ENCODE assay signal across 17 cellular contexts in genomic region chr18:58715540-58715939, GRCh38. TPM values are rescaled to one million over a fixed set of nuclear protein-coding genes. Genes with fewer than 3 reads are reported as not detected.
DNase-seq lines count a peak whose midpoint lies in the region; ATAC-seq, FAIRE-seq and TF ChIP-seq lines count a peak whose summit lies in the region.
"Had no signal": no experiment of that assay in that cellular context is flagged by ENCODE, and none has a peak within 500 bp of the region (broad histone marks: within the 10 kb centered on the region; RNA-seq: fewer than 3 reads in every experiment).

No MANE protein-coding gene starts in this region.

- no peak overlapping the region for H3K4me3 Mint-ChIP-seq in activated naive CD4-positive, alpha-beta T cell treated with anti-CD3 and anti-CD28 coated beads, Interleukin-2, amount 10 ng/mL, durations not matched to agents 7 days and 5 days
- no peak overlapping the region for H3K4me3 Mint-ChIP-seq in stimulated activated naive B cell treated with anti-CD40 and anti-IgM and Interleukin-4, amounts not matched to agents 10 μg/mL and 1 μg/mL and 100 μg/mL, for 72 hours
- H3K4me3 Mint-ChIP-seq: endodermal cell had no signal

- H3K27me3 ChIP-seq in GM12878 (replicated peaks in 1 of 2; ENCODE audit: control insufficient read depth in 2 of 2, insufficient read depth in 2 of 2, low read length in 1 of 2) (no peaks in the 10 kb centered on the region), foreskin keratinocyte (no peaks in the 10 kb centered on the region), stomach (no peaks in the 10 kb centered on the region)

- H3K4me3 ChIP-seq in GM12878 (no peak overlapping the region), stomach (no peak overlapping the region)

- 3% methylated on average over 2 of the region's 2 CpGs for WGBS in GM12878 (ENCODE audit: insufficient coverage, insufficient replicate concordance, low lambda C conversion rate, missing lambda C conversion rate)
- 51 to 67% (median 56%) methylated on average over 2 of the region's 2 CpGs for WGBS in stomach, 5 donors

- no peak overlapping the region for H3K9ac ChIP-seq in GM12878 (ENCODE audit: control insufficient read depth, insufficient read depth, low read length)

- in situ Hi-C loops in GM12878 (cut with MboI), result no loop called here

- H2AFZ ChIP-seq in GM12878 (ENCODE audit: control insufficient read depth, low read depth, low read length), result no peak overlapping the region

- H3K9me3 Mint-ChIP-seq in activated naive CD4-positive, alpha-beta T cell treated with anti-CD3 and anti-CD28 coated beads, Interleukin-2, amount 10 ng/mL, durations not matched to agents 7 days and 5 days, result no peaks in the 10 kb centered on the region
- no peaks in the 10 kb centered on the region for H3K9me3 Mint-ChIP-seq in activated naive CD4-positive, alpha-beta T cell treated with anti-CD3 and anti-CD28 coated beads, Interleukin-2, amount 50 U/mL, for 72 hours
- H3K9me3 Mint-ChIP-seq in stimulated activated naive B cell treated with anti-CD40 and anti-IgM and Interleukin-4, amounts not matched to agents 10 μg/mL and 1 μg/mL and 100 μg/mL, for 72 hours, result no peaks in the 10 kb centered on the region
- H3K9me3 Mint-ChIP-seq: endodermal cell had no signal

- peaks cover 9 to 27% of the 10 kb centered on the region in 2 experiments for H3K36me3 ChIP-seq in GM12878 (ENCODE audit: control insufficient read depth in 2 of 2, insufficient read depth in 2 of 2, low read length in 1 of 2)
- H3K36me3 ChIP-seq in stomach, result peaks cover 0 to 25% (median 17%) of the 10 kb centered on the region in 4 donors

- H3K27ac ChIP-seq in GM12878 (ENCODE audit: control insufficient read depth, insufficient read depth) (peak overlapping the region; percentile 41; the same call in 1 of the 2 replicates), foreskin keratinocyte (no peak overlapping the region), stomach (no peak overlapping the region)

- no peaks in the 10 kb centered on the region for H3K9me3 ChIP-seq in GM12878 (replicated peaks; ENCODE audit: control insufficient read depth, insufficient read depth, low read length)
- no peaks in the 10 kb centered on the region for H3K9me3 ChIP-seq in stomach
- H3K9me3 ChIP-seq: Caco-2 had no signal

- no peaks in the 10 kb centered on the region for H3K27me3 Mint-ChIP-seq in activated naive CD4-positive, alpha-beta T cell treated with anti-CD3 and anti-CD28 coated beads, Interleukin-2, amount 10 ng/mL, durations not matched to agents 7 days and 5 days
- H3K27me3 Mint-ChIP-seq in stimulated activated naive B cell treated with anti-CD40 and anti-IgM and Interleukin-4, amounts not matched to agents 10 μg/mL and 1 μg/mL and 100 μg/mL, for 72 hours, result no peaks in the 10 kb centered on the region

- peak overlapping the region; percentile 81 for H3K27ac Mint-ChIP-seq in activated naive CD4-positive, alpha-beta T cell treated with anti-CD3 and anti-CD28 coated beads, Interleukin-2, amount 10 ng/mL, durations not matched to agents 7 days and 5 days
- peak overlapping the region in 1 of 2 donors; percentile 63 for H3K27ac Mint-ChIP-seq in activated naive CD4-positive, alpha-beta T cell treated with anti-CD3 and anti-CD28 coated beads, Interleukin-2, amount 50 U/mL, for 72 hours
- H3K27ac Mint-ChIP-seq in stimulated activated naive B cell treated with anti-CD40 and anti-IgM and Interleukin-4, amounts not matched to agents 10 μg/mL and 1 μg/mL and 100 μg/mL, for 72 hours, result peak overlapping the region; percentile 54
- H3K27ac Mint-ChIP-seq: endodermal cell had no signal

- no peak for TF ChIP-seq CTCF in GM12878 (IDR thresholded peaks at IDR 0.05 in 2 of 3, conservative IDR thresholded peaks at IDR 0.05 in 1 of 3; ENCODE audit: control insufficient read depth in 2 of 3, extremely low read depth in 1 of 3, insufficient read depth in 1 of 3, low read depth in 3 of 3, low read length in 3 of 3)
- no peak for TF ChIP-seq CTCF in foreskin keratinocyte (conservative IDR thresholded peaks at IDR 0.05)
- TF ChIP-seq CTCF in stomach (IDR thresholded peaks at IDR 0.05), result no peak

- peaks cover 76% of the 10 kb centered on the region for H3K36me3 Mint-ChIP-seq in activated naive CD4-positive, alpha-beta T cell treated with anti-CD3 and anti-CD28 coated beads, Interleukin-2, amount 10 ng/mL, durations not matched to agents 7 days and 5 days
- H3K36me3 Mint-ChIP-seq in activated naive CD4-positive, alpha-beta T cell treated with anti-CD3 and anti-CD28 coated beads, Interleukin-2, amount 50 U/mL, for 72 hours, result peaks cover 12 to 27% of the 10 kb centered on the region in 2 donors
- H3K36me3 Mint-ChIP-seq in stimulated activated naive B cell treated with anti-CD40 and anti-IgM and Interleukin-4, amounts not matched to agents 10 μg/mL and 1 μg/mL and 100 μg/mL, for 72 hours, result peaks cover 37 to 53% of the 10 kb centered on the region in 2 donors

- peaks cover 9% of the 10 kb centered on the region; the same call in 1 of the 2 replicates for H3K4me1 ChIP-seq in GM12878 (ENCODE audit: control insufficient read depth, insufficient read depth, low read length)
- no peaks in the 10 kb centered on the region for H3K4me1 ChIP-seq in foreskin keratinocyte
- H3K4me1 ChIP-seq in stomach, result peaks cover 0 to 5% (median 0%) of the 10 kb centered on the region in 4 donors
- H3K4me1 ChIP-seq: Caco-2 had no signal

- TF ChIP-seq RAD21 in GM12878 (IDR thresholded peaks at IDR 0.05; ENCODE audit: insufficient read depth, low read depth, low read length), result no peak

- no peak overlapping the region for H3K4me2 ChIP-seq in GM12878 (ENCODE audit: control insufficient read depth, insufficient read depth)

- TF ChIP-seq POLR2A in GM12878 (IDR thresholded peaks at IDR 0.05; ENCODE audit: low read depth, low read length) (no peak), stomach (IDR thresholded peaks at IDR 0.05) (no peak)

- ATAC-seq in activated naive CD4-positive, alpha-beta T cell treated with anti-CD3 and anti-CD28 coated beads, Interleukin-2, amount 50 U/mL, for 72 hours, result no peak
- no peak for ATAC-seq in GM12878
- ATAC-seq in stimulated activated naive B cell treated with anti-CD40 and anti-IgM and Interleukin-4, amounts not matched to agents 10 μg/mL and 1 μg/mL and 100 μg/mL, for 72 hours (replicated peaks), result no peak
- no peak for ATAC-seq in foreskin keratinocyte
- ATAC-seq: Right ventricle myocardium inferior had no signal

- peaks cover 53% of the 10 kb centered on the region for H3K4me1 Mint-ChIP-seq in activated naive CD4-positive, alpha-beta T cell treated with anti-CD3 and anti-CD28 coated beads, Interleukin-2, amount 10 ng/mL, durations not matched to agents 7 days and 5 days
- peaks cover 35 to 59% of the 10 kb centered on the region in 2 donors for H3K4me1 Mint-ChIP-seq in stimulated activated naive B cell treated with anti-CD40 and anti-IgM and Interleukin-4, amounts not matched to agents 10 μg/mL and 1 μg/mL and 100 μg/mL, for 72 hours
- H3K4me1 Mint-ChIP-seq: endodermal cell had no signal

- SMC1A ChIA-PET in GM12878 (lab: Charles Lee; ENCODE audit: uncharacterized antibody, unreplicated experiment), result no interaction called here

- FAIRE-seq in GM12878 (lab: Jason Lieb, UNC), result no peak

- intact Hi-C loops in GM12878 (cut with micrococcal nuclease; ENCODE audit: unreplicated experiment) (no loop called here), stomach (cut with DNase I; ENCODE audit: low total_unique reads) (no loop called here)

- no TSS peak for BruUV-seq in GM12878 (replicated peaks; lab: Mats Ljungman, UMichigan)

- DNase-seq in activated naive CD4-positive, alpha-beta T cell treated with anti-CD3 and anti-CD28 coated beads, Interleukin-2, amount 10 ng/mL, durations not matched to agents 7 days and 5 days, result no peak
- no peak for DNase-seq in activated naive CD4-positive, alpha-beta T cell treated with anti-CD3 and anti-CD28 coated beads, Interleukin-2, amount 50 U/mL, for 72 hours (ENCODE audit: low spot score in 2 of 2)
- DNase-seq in NAMALWA (ENCODE audit: low spot score) (peak; percentile 38), GM12878 (ENCODE audit: low read depth, low spot score) (no peak), foreskin keratinocyte (no peak), stomach (no peak), ecto neural progenitor cell (ENCODE audit: low spot score) (no peak)
- DNase-seq in stimulated activated naive B cell treated with anti-CD40 and anti-IgM and Interleukin-4, amounts not matched to agents 10 μg/mL and 1 μg/mL and 100 μg/mL, for 72 hours, result no peak
- DNase-seq: activated CD8-positive, alpha-beta memory T cell treated with anti-CD3 and anti-CD28 coated beads for 24 hours; activated gamma-delta T cell; Caco-2; endodermal cell; NCI-H1092 treated with DMSO at 0.1 percent for 48 hours; NCI-H2081; NCI-H446 treated with DMSO at 0.1 percent for 48 hours; stimulated activated CD4-positive, alpha-beta T cell treated with anti-CD3 and anti-CD28 coated beads, Interleukin-12 subunit alpha, Interleukin-12 subunit beta, amount 100 ng/mL, for 4 hours had no signal

- no peaks in the 10 kb centered on the region for H3K79me2 ChIP-seq in GM12878 (ENCODE audit: control insufficient read depth, insufficient read depth, low read length)

- POLR2A ChIA-PET in GM12878 (lab: Charles Lee), result interaction anchor here (0.5 kb wide), 1 partner anchor 17 kb away, joined by 6 read pairs; no protein-coding TSS in a partner anchor

- TF ChIP-seq EP300 in GM12878 (IDR thresholded peaks at IDR 0.05; ENCODE audit: borderline replicate concordance in 1 of 2, control insufficient read depth in 1 of 2, low read depth in 2 of 2, low read length in 2 of 2), result no peak
- no peak for TF ChIP-seq EP300 in stomach (IDR thresholded peaks at IDR 0.05)

- RAD21 ChIA-PET in GM12878 (lab: Charles Lee; ENCODE audit: unreplicated experiment), result interaction anchor here (1.5 to 1.9 kb wide), 2 partner anchors 20 to 48 kb away, joined by 4 read pairs; no protein-coding TSS in a partner anchor

- H4K20me1 ChIP-seq in GM12878 (ENCODE audit: control insufficient read depth, insufficient read depth), result no peaks in the 10 kb centered on the region

- CTCF ChIA-PET in activated naive CD4-positive, alpha-beta T cell treated with anti-CD3 and anti-CD28 coated beads, Interleukin-2, amount 10 ng/mL, durations not matched to agents 7 days and 5 days (lab: Charles Lee), result no interaction called here
- CTCF ChIA-PET in GM12878 (lab: Yijun Ruan, JAX), result interaction anchor here (1.0 to 2.2 kb wide), 2 partner anchors 30 to 186 kb away, joined by 4 to 10 read pairs; no protein-coding TSS in a partner anchor

RNA-seq across cellular contexts. Expression of gene MALT1, which starts 44.3 kb away (rescaled TPM):
- total RNA-seq in activated naive CD4-positive, alpha-beta T cell treated with anti-CD3 and anti-CD28 coated beads, Interleukin-2, amount 50 U/mL, for 72 hours, result 10 to 100 TPM; 34.0 to 70.8 TPM
- 326 and 345 TPM in 2 replicates for total RNA-seq in GM12878 (2013; cell fraction: nucleolus; rRNA removed)
- total RNA-seq in GM12878 (2014; rRNA removed) (61.5 and 79.2 TPM in 2 replicates), GM12878 (2014; rRNA removed; fragmentation: Illumina TruSeq; extraction: Trizol) (65.8 and 71.2 TPM in 2 replicates), GM12878 (2021) (49.8 and 50.6 TPM in 2 replicates), foreskin keratinocyte (28.4 and 31.6 TPM in 2 replicates), stomach (10 to 100 TPM; 12.9 to 85.7 (median 38.9) TPM)
- polyA plus RNA-seq in GM12878 (2011; ENCODE audit: low read depth), result 19.6 TPM
- polyA plus RNA-seq in GM12878 (2011; rRNA removed) (126 and 179 TPM in 2 replicates), GM12878 (2014; fragmentation: Illumina TruSeq; extraction: Trizol) (54.2 and 67.3 TPM in 2 replicates), GM12878 (2014; fragmentation: Nextera tagmentation; extraction: Ambion mirVana) (10 to 100 TPM; 17.6 to 32.5 TPM), GM12878 (2014; rRNA removed) (33.9 and 40.3 TPM in 2 replicates), GM12878 (2016; fragmentation: Nextera tagmentation; extraction: Ambion mirVana) (10 to 100 TPM; 32.5 to 37.2 TPM), foreskin keratinocyte (11.0 and 13.0 TPM in 2 replicates), stomach (1 to 10 TPM; 4.9 to 7.1 (median 6.1) TPM)
- 40.3 and 53.0 TPM in 2 replicates for polyA plus RNA-seq in GM12878 (2011; cell fraction: cytosol; rRNA removed)
- 145 and 211 TPM in 2 replicates for polyA plus RNA-seq in GM12878 (2011; cell fraction: nucleus; rRNA removed)
- polyA plus RNA-seq in GM12878 (2012), result 25.7 and 45.2 TPM in 2 replicates
- 83.9 and 129 TPM in 2 replicates for polyA minus RNA-seq in GM12878 (2011; rRNA and poly(A)+ RNA removed)
- 28.5 and 42.0 TPM in 2 replicates for polyA minus RNA-seq in GM12878 (2011; cell fraction: cytosol; rRNA and poly(A)+ RNA removed)
- polyA minus RNA-seq in GM12878 (2011; cell fraction: nucleus; rRNA and poly(A)+ RNA removed), result 66.7 and 73.4 TPM in 2 replicates
